In genomic region chr11:65895482-65895981, GRCh38 we compare ENCODE assay signal across 1 cellular context.
TF ChIP-seq lines count a peak whose summit lies in the region.

No MANE protein-coding gene starts in this region.

TF ChIP-seq in H1, 55 proteins besides CTCF, POLR2A, EP300 and RAD21:
- TF ChIP-seq KDM5A (IDR thresholded peaks at IDR 0.05; ENCODE audit: low read length): no peak
- TF ChIP-seq TCF12 (IDR thresholded peaks at IDR 0.05; ENCODE audit: low read depth, low read length): no peak
- TF ChIP-seq SIX5 (IDR thresholded peaks at IDR 0.05; ENCODE audit: low read depth, low read length): no peak
- TF ChIP-seq EZH2 (IDR thresholded peaks at IDR 0.05; ENCODE audit: low read depth, low read length, severe bottlenecking): no peak
